Comparison of ENCODE assay signal across 8 cellular contexts in the genomic region with DNA sequence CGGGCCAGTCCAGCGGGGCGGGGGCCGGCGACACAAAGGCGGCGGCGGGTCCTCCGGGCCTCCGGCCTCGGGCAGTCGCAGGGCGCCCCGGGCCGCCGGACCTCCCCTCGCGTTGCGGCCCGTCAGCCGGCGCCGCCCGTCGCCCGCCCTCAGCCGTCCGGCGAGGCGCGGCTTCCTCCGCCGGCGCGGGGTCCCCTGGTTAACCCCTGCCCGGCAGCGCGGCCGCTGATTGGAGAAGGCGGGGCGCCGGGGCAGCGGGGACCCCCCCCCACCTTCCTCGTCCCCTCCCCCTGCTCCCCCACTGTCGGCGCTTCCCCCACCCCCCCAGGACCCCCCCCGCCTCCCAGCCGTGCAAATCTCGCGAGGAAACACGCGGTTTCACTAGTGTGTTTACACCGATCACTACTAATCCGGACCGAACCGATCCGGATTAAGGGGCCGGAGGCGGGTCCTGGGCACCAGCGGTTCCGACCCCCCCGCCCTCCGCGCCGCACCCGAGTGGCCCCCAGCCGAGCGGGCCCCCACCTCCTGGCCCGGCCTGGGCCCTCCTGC. TPM values are rescaled to one million over a fixed set of nuclear protein-coding genes. Genes with fewer than 3 reads are reported as not detected.
A peak's percentile ranks its signal among the peaks of the same experiment; 100 is the strongest.
DNase-seq lines count a peak whose midpoint lies in the region; ATAC-seq lines count a peak whose summit lies in the region.
"Not testable (repeated sequence)": the region's sequence is repeated elsewhere in the genome, so short reads cannot be mapped to it uniquely, and the experiment has no call there.

Gene TLK2 (plus strand): TSS at position 402 of the 552 bp plus-strand sequence. CDS start 2,301 bp downstream, outside the sequence.

- DNase-seq in AG20443 (ENCODE audit: low spot score) (peak; percentile 91), GM19238 (ENCODE audit: insufficient read length, low spot score) (peak; percentile 94), NCI-H510A treated with DMSO at 0.1 percent for 48 hours (lab: John Stamatoyannopoulos, UW) (peak; percentile 36), kidney tubule cell (ENCODE audit: low spot score) (peak; percentile 87)
- DNase-seq in activated CD4-positive, alpha-beta T cell treated with anti-CD3 and anti-CD28 coated beads, Interleukin-2, amount 10 ng/mL, durations not matched to agents 7 days and 5 days: peak; percentile 75
- peak; percentile 86 for DNase-seq in stimulated activated CD4-positive, alpha-beta T cell treated with anti-CD3 and anti-CD28 coated beads, Interleukin-15, amount 100 ng/mL, for 24 hours

- H3K9me3 Mint-ChIP-seq in activated CD4-positive, alpha-beta T cell treated with anti-CD3 and anti-CD28 coated beads, Interleukin-2, amount 10 ng/mL, durations not matched to agents 7 days and 5 days: not testable (repeated sequence)

- peak within 1 kb of the TSS; percentile 97 for H3K27ac Mint-ChIP-seq in activated CD4-positive, alpha-beta T cell treated with anti-CD3 and anti-CD28 coated beads, Interleukin-2, amount 10 ng/mL, durations not matched to agents 7 days and 5 days

- H3K27me3 Mint-ChIP-seq in activated CD4-positive, alpha-beta T cell treated with anti-CD3 and anti-CD28 coated beads, Interleukin-2, amount 10 ng/mL, durations not matched to agents 7 days and 5 days: not testable (repeated sequence)

- CTCF ChIA-PET in activated CD4-positive, alpha-beta T cell treated with anti-CD3 and anti-CD28 coated beads, Interleukin-2, amount 10 ng/mL, durations not matched to agents 7 days and 5 days (lab: Charles Lee): not testable (repeated sequence)

- peak within 1 kb of the TSS; percentile 54 for H3K27ac ChIP-seq in cingulate gyrus (ENCODE audit: low read depth, low read length)

- ATAC-seq in HG03354 (IDR thresholded peaks at IDR 0.05; ENCODE audit: poor library complexity, severe bottlenecking, unreplicated experiment): peak; percentile 78

- H3K4me3 Mint-ChIP-seq in activated CD4-positive, alpha-beta T cell treated with anti-CD3 and anti-CD28 coated beads, Interleukin-2, amount 10 ng/mL, durations not matched to agents 7 days and 5 days: peak within 1 kb of the TSS; percentile 92

- POLR2A ChIA-PET in activated CD4-positive, alpha-beta T cell treated with anti-CD3 and anti-CD28 coated beads, Interleukin-2, amount 10 ng/mL, durations not matched to agents 7 days and 5 days (lab: Charles Lee): not testable (repeated sequence)

- H3K36me3 Mint-ChIP-seq in activated CD4-positive, alpha-beta T cell treated with anti-CD3 and anti-CD28 coated beads, Interleukin-2, amount 10 ng/mL, durations not matched to agents 7 days and 5 days (ENCODE audit: low read depth): peaks cover 23% of the 10 kb centered on the region

- peaks cover 36% of the 10 kb centered on the region for H3K4me1 Mint-ChIP-seq in activated CD4-positive, alpha-beta T cell treated with anti-CD3 and anti-CD28 coated beads, Interleukin-2, amount 10 ng/mL, durations not matched to agents 7 days and 5 days

RNA-seq across cellular contexts. Expression of gene TLK2, which starts in this region (rescaled TPM):
- total RNA-seq in activated CD4-positive, alpha-beta T cell treated with anti-CD3 and anti-CD28 coated beads, Interleukin-2, amount 10 ng/mL, durations not matched to agents 7 days and 5 days: 10 to 100 TPM; 43.2 to 49.2 TPM

Comparison
In these comparisons a context has a peak if more than half of its experiments do, and no peak if none do; other contexts are left out.
1. Peak in every context shown above with its lines: DNase-seq, ATAC-seq and H3K27ac ChIP-seq.
2. DNase-seq: peak in every context shown above with its lines; median percentile 94 in GM19238; 91 in AG20443; 87 in kidney tubule cell; 86 in stimulated activated CD4-positive, alpha-beta T cell treated with anti-CD3 and anti-CD28 coated beads, Interleukin-15, amount 100 ng/mL, for 24 hours; 75 in activated CD4-positive, alpha-beta T cell treated with anti-CD3 and anti-CD28 coated beads, Interleukin-2, amount 10 ng/mL, durations not matched to agents 7 days and 5 days; 36 in NCI-H510A treated with DMSO at 0.1 percent for 48 hours.